In genomic region chrX:24147165-24147564, GRCh38 we compare ENCODE assay signal across 10 cellular contexts. TPM values are rescaled to one million over a fixed set of nuclear protein-coding genes. Genes with fewer than 3 reads are reported as not detected.
DNase-seq lines count a peak whose midpoint lies in the region; ATAC-seq and TF ChIP-seq lines count a peak whose summit lies in the region.
"Had no signal": no experiment of that assay in that cellular context is flagged by ENCODE, and none has a peak within 500 bp of the region (broad histone marks: within the 10 kb centered on the region; RNA-seq: fewer than 3 reads in every experiment).

No MANE protein-coding gene starts in this region.

- H3K79me2 ChIP-seq in MM.1S (ENCODE audit: low read length) (peaks cover 18% of the 10 kb centered on the region), mammary epithelial cell (ENCODE audit: insufficient read depth, low read length) (peaks cover 22% of the 10 kb centered on the region)

- peaks cover 6% of the 10 kb centered on the region for H3K36me3 Mint-ChIP-seq in CD8-positive, alpha-beta T cell

- dilution Hi-C loops in mammary epithelial cell (cut with HindIII; ENCODE audit: low sequenced_read_pairs) = no loop called here

- no peaks in the 10 kb centered on the region for H3K9me3 Mint-ChIP-seq in CD8-positive, alpha-beta T cell

- no peak overlapping the region for H3K4me3 Mint-ChIP-seq in CD8-positive, alpha-beta T cell

- H3K4me3 ChIP-seq in CD8-positive, alpha-beta T cell (ENCODE audit: low read depth, low read length) = no peak overlapping the region
- H3K4me3 ChIP-seq in MM.1S (ENCODE audit: low read length) = no peak overlapping the region
- no peak overlapping the region for H3K4me3 ChIP-seq in mammary epithelial cell (replicated peaks in 1 of 3; ENCODE audit: insufficient read depth in 1 of 3, low read depth in 2 of 3, low read length in 3 of 3)
- H3K4me3 ChIP-seq in prostate gland = no peak overlapping the region
- H3K4me3 ChIP-seq: mucosa of descending colon had no signal

- no peak for ATAC-seq in CD8-positive, alpha-beta T cell
- ATAC-seq in GM19035 (IDR thresholded peaks at IDR 0.05; ENCODE audit: unreplicated experiment) = no peak
- ATAC-seq: mucosa of descending colon had no signal

- in situ Hi-C loops in mammary epithelial cell (cut with MboI; ENCODE audit: low sequenced_read_pairs in 2 of 2) = no loop called here

- no peaks in the 10 kb centered on the region for H3K9me3 ChIP-seq in CD8-positive, alpha-beta T cell (ENCODE audit: low read length)
- H3K9me3 ChIP-seq in MM.1S (replicated peaks; ENCODE audit: insufficient read depth, low read length) (no peaks in the 10 kb centered on the region), mammary epithelial cell (replicated peaks; ENCODE audit: insufficient read depth, low read length) (no peaks in the 10 kb centered on the region), prostate gland (no peaks in the 10 kb centered on the region)
- H3K9me3 ChIP-seq: mucosa of descending colon had no signal

- intact Hi-C loops in CD8-positive, alpha-beta T cell (cut with DNase I, micrococcal nuclease) = loop anchor here in 1 of 2 experiments (5.0 kb wide), 2 partner anchors 330 to 365 kb away; partner anchors contain the start of gene SAT1
- intact Hi-C loops in mammary epithelial cell (cut with micrococcal nuclease) = loop anchor here (5.0 kb wide), 1 partner anchor 240 kb away; the partner anchor contains the start of genes APOO and CXorf58
- intact Hi-C loops in prostate gland (cut with DNase I) = loop anchor here (10.0 kb wide), 1 partner anchor 242 kb away; the partner anchor contains the start of genes APOO and CXorf58

- H3K4me2 ChIP-seq in MM.1S (ENCODE audit: low read depth, low read length) (peak overlapping the region; percentile 73; the same call in 1 of the 2 replicates), mammary epithelial cell (ENCODE audit: insufficient read depth, low read depth, low read length) (no peak overlapping the region)

- H3K9ac ChIP-seq in MM.1S (ENCODE audit: low read length) (no peak overlapping the region), mammary epithelial cell (ENCODE audit: insufficient read depth, low read length) (peak overlapping the region; percentile 28)

- H3K27ac Mint-ChIP-seq in CD8-positive, alpha-beta T cell = peak overlapping the region; percentile 52

- POLR2A ChIA-PET in CD8-positive, alpha-beta T cell (lab: Charles Lee) = no interaction called here

- no peak for TF ChIP-seq CTCF in CD8-positive, alpha-beta T cell (IDR thresholded peaks at IDR 0.05)
- TF ChIP-seq CTCF in MM.1S (IDR thresholded peaks at IDR 0.05; ENCODE audit: low read length) (no peak), mammary epithelial cell (conservative IDR thresholded peaks at IDR 0.05 in 1 of 2, IDR thresholded peaks at IDR 0.05 in 1 of 2; ENCODE audit: extremely low read depth in 1 of 2, insufficient read depth in 1 of 2, low read depth in 1 of 2, low read length in 2 of 2) (no peak), prostate gland (IDR thresholded peaks at IDR 0.05) (no peak)

- no peaks in the 10 kb centered on the region for H3K9me2 ChIP-seq in MM.1S (replicated peaks; ENCODE audit: insufficient read depth, low read length)

- no peak overlapping the region; the same call in 1 of the 2 replicates for H2AFZ ChIP-seq in MM.1S (ENCODE audit: low read length)
- H2AFZ ChIP-seq in mammary epithelial cell (ENCODE audit: low read depth, low read length) = peak overlapping the region; percentile 37

- no TSS peak for BruUV-seq in mammary epithelial cell (replicated peaks; lab: Mats Ljungman, UMichigan)

- H3K27me3 ChIP-seq in CD8-positive, alpha-beta T cell (ENCODE audit: insufficient read depth, low read length) = no peaks in the 10 kb centered on the region
- H3K27me3 ChIP-seq in MM.1S (replicated peaks; ENCODE audit: insufficient read depth, low read length) = no peaks in the 10 kb centered on the region
- H3K27me3 ChIP-seq in mammary epithelial cell (ENCODE audit: insufficient read depth, low read length) = no peaks in the 10 kb centered on the region
- no peaks in the 10 kb centered on the region for H3K27me3 ChIP-seq in prostate gland (replicated peaks; ENCODE audit: insufficient read depth)

- CTCF ChIA-PET in CD8-positive, alpha-beta T cell (lab: Charles Lee) = no interaction called here
- CTCF ChIA-PET in mammary epithelial cell (lab: Charles Lee; ENCODE audit: low non-redundant PET) = no interaction called here

- H3K4me1 ChIP-seq in CD8-positive, alpha-beta T cell (ENCODE audit: insufficient read depth, low read length) = peaks cover 19% of the 10 kb centered on the region
- H3K4me1 ChIP-seq in MM.1S (ENCODE audit: low read length) = peaks cover 13% of the 10 kb centered on the region; the same call in 1 of the 2 replicates
- peaks cover 39% of the 10 kb centered on the region for H3K4me1 ChIP-seq in mammary epithelial cell (ENCODE audit: insufficient read depth, low read length)
- no peaks in the 10 kb centered on the region for H3K4me1 ChIP-seq in prostate gland (replicated peaks)

- peaks cover 30% of the 10 kb centered on the region for H3F3A ChIP-seq in MM.1S (ENCODE audit: insufficient read depth, low read length)

- TF ChIP-seq POLR2A in prostate gland (IDR thresholded peaks at IDR 0.05) = no peak

- H4K20me1 ChIP-seq in MM.1S (ENCODE audit: insufficient read depth, low read length) (peaks cover 3% of the 10 kb centered on the region; the same call in 1 of the 2 replicates), mammary epithelial cell (ENCODE audit: insufficient read depth, low read length) (no peaks in the 10 kb centered on the region)

- no peak for DNase-seq in CD8-positive, alpha-beta T cell
- no peak for DNase-seq in MM.1S
- no peak for DNase-seq in mammary epithelial cell
- no peak for DNase-seq in prostate gland (ENCODE audit: low spot score)
- DNase-seq in GOT3 (lab: John Stamatoyannopoulos, UW) = no peak
- DNase-seq in dermis blood vessel endothelial cell = no peak
- no peak for DNase-seq in H4 (ENCODE audit: low spot score)
- DNase-seq: mucosa of descending colon, NCI-H1092 treated with DMSO at 0.1 percent for 48 hours had no signal

- peaks cover 39% of the 10 kb centered on the region for H3K4me1 Mint-ChIP-seq in CD8-positive, alpha-beta T cell (ENCODE audit: low read depth)

- H3K36me3 ChIP-seq in CD8-positive, alpha-beta T cell (ENCODE audit: insufficient read depth, low read length) = no peaks in the 10 kb centered on the region
- no peaks in the 10 kb centered on the region for H3K36me3 ChIP-seq in MM.1S (replicated peaks; ENCODE audit: insufficient read depth, low read length)
- H3K36me3 ChIP-seq in mammary epithelial cell (ENCODE audit: insufficient read depth, low read length) = no peaks in the 10 kb centered on the region
- H3K36me3 ChIP-seq in prostate gland = no peaks in the 10 kb centered on the region

- no peaks in the 10 kb centered on the region for H3K27me3 Mint-ChIP-seq in CD8-positive, alpha-beta T cell (ENCODE audit: low read depth)

- no peak overlapping the region for H3K27ac ChIP-seq in CD8-positive, alpha-beta T cell (ENCODE audit: low read depth, low read length)
- H3K27ac ChIP-seq in MM.1S (ENCODE audit: low read length) = no peak overlapping the region; the same call in 1 of the 2 replicates
- H3K27ac ChIP-seq in mammary epithelial cell (ENCODE audit: insufficient read depth, low read depth, low read length) = peak overlapping the region; percentile 8
- peak overlapping the region; percentile 46 to 94 for H3K27ac ChIP-seq in prostate gland

RNA-seq across cellular contexts. Expression of gene ZFX, which starts 2.4 kb away (rescaled TPM):
- total RNA-seq in CD8-positive, alpha-beta T cell = 10 to 100 TPM; 54.5 to 55.8 TPM
- total RNA-seq in mammary epithelial cell (10 to 100 TPM; 51.0 to 55.2 TPM), prostate gland (10 to 100 TPM; 42.0 to 43.5 TPM), dermis blood vessel endothelial cell (56.0 and 91.2 TPM in 2 replicates)
- 23.5 TPM for polyA plus RNA-seq in mammary epithelial cell
- 59.2 TPM for polyA minus RNA-seq in mammary epithelial cell
- total RNA-seq in H4 (2014; rRNA removed; shearing (Covaris generic)) = 27.1 and 27.2 TPM in 2 replicates

Comparison
In these comparisons a context has a peak if more than half of its experiments do, and no peak if none do; other contexts are left out.
1. H3K27ac ChIP-seq: peak in mammary epithelial cell (single experiment) and prostate gland (2 of 2); none in CD8-positive, alpha-beta T cell (single experiment) and MM.1S (single experiment).